ENCODE assay signal across 9 cellular contexts in genomic region chr10:93921338-93921737, GRCh38. TPM values are rescaled to one million over a fixed set of nuclear protein-coding genes. Genes with fewer than 3 reads are reported as not detected.
DNase-seq lines count a peak whose midpoint lies in the region; ATAC-seq, FAIRE-seq and TF ChIP-seq lines count a peak whose summit lies in the region.
"Had no signal": no experiment of that assay in that cellular context is flagged by ENCODE, and none has a peak within 500 bp of the region (broad histone marks: within the 10 kb centered on the region; RNA-seq: fewer than 3 reads in every experiment).

No MANE protein-coding gene starts in this region.

- H4K20me1 ChIP-seq in H1 (replicated peaks in 1 of 2; ENCODE audit: control insufficient read depth in 1 of 2, insufficient read depth in 2 of 2, low read length in 2 of 2) = no peaks in the 10 kb centered on the region
- H4K20me1 ChIP-seq: BLaER1 had no signal

- DNase-seq in NCI-H82 (lab: John Stamatoyannopoulos, UW) (peak; percentile 40), NCI-H82 treated with DMSO at 0.1 percent for 48 hours (lab: John Stamatoyannopoulos, UW; ENCODE audit: unreplicated experiment) (no peak), RPMI8226 (peak; percentile 3), H1 (ENCODE audit: low read depth in 1 of 2, low spot score in 2 of 2) (peak in 1 of 2 experiments; percentile 74), EL (no peak), GDM1 (lab: John Stamatoyannopoulos, UW) (no peak), left lung (no peak)
- peak; percentile 34 to 40 for DNase-seq in stimulated activated CD4-positive, alpha-beta T cell treated with anti-CD3 and anti-CD28 coated beads, Interleukin-2, amount 100 ng/mL, for 24 hours

- H3K56ac ChIP-seq in H1 (replicated peaks; ENCODE audit: insufficient read length, low read depth, low read length) = no peak overlapping the region

- no peaks in the 10 kb centered on the region for H3K79me2 ChIP-seq in H1 (ENCODE audit: control insufficient read depth in 1 of 2, insufficient read depth in 2 of 2, low read length in 2 of 2)

- H3K27me3 ChIP-seq in H1 (replicated peaks in 1 of 4; ENCODE audit: control insufficient read depth in 3 of 4, extremely low read depth in 1 of 4, insufficient read depth in 3 of 4, low read length in 3 of 4) = no peaks in the 10 kb centered on the region
- H3K27me3 ChIP-seq in left lung = no peaks in the 10 kb centered on the region
- H3K27me3 ChIP-seq: BLaER1 had no signal

- H3K14ac ChIP-seq in H1 (ENCODE audit: insufficient read length) = no peak overlapping the region

- intact Hi-C loops in left lung (cut with DNase I) = no loop called here

- H2BK15ac ChIP-seq in H1 (ENCODE audit: low read length) = no peak overlapping the region

- WGBS in H1 (ENCODE audit: extremely low coverage in 1 of 2, insufficient coverage in 1 of 2, insufficient read length in 1 of 2, insufficient replicate concordance in 2 of 2, low coverage in 1 of 2, low lambda C conversion rate in 2 of 2, missing lambda C conversion rate in 1 of 2), 2 experiments = 73% methylated on average over 7 of the region's 7 CpGs; no CpG with 5 or more reads in 1 of the 2 experiments

- no peak overlapping the region for H4K8ac ChIP-seq in H1 (ENCODE audit: extremely low read depth, insufficient read depth, low read length)

- no peak overlapping the region for H4K5ac ChIP-seq in H1 (ENCODE audit: insufficient read length, low read depth, low read length)

- FAIRE-seq in H1 (lab: Jason Lieb, UNC) = no peak

- H3K4me3 ChIP-seq in H1 (ENCODE audit: extremely low read depth in 1 of 4, insufficient read depth in 2 of 4, low read depth in 3 of 4, low read length in 4 of 4) = no peak overlapping the region
- no peak overlapping the region for H3K4me3 ChIP-seq in left lung
- H3K4me3 ChIP-seq: BLaER1 had no signal

- TF ChIP-seq POLR2A in H1 (IDR thresholded peaks at IDR 0.05; ENCODE audit: control extremely low read depth in 1 of 2, low read depth in 2 of 2, low read length in 2 of 2) = no peak

- H2BK12ac ChIP-seq in H1 (ENCODE audit: low read depth, low read length) = no peak overlapping the region

- H3K18ac ChIP-seq in H1 (ENCODE audit: extremely low read depth, low read length) = no peak overlapping the region

- no peak overlapping the region for H2AK5ac ChIP-seq in H1 (ENCODE audit: low read depth, low read length)

- no peak overlapping the region for H2BK5ac ChIP-seq in H1 (ENCODE audit: low read depth, low read length)

- no peaks in the 10 kb centered on the region for H3K23me2 ChIP-seq in H1 (ENCODE audit: low read depth, low read length)

- no peak overlapping the region for H4K91ac ChIP-seq in H1 (replicated peaks; ENCODE audit: insufficient read length, low read length)

- TF ChIP-seq EP300 in H1 (IDR thresholded peaks at IDR 0.05; ENCODE audit: borderline replicate concordance in 1 of 2, low read depth in 2 of 2, low read length in 2 of 2) = no peak

- H3K4ac ChIP-seq in H1 (replicated peaks; ENCODE audit: insufficient read length, low read depth, low read length) = no peak overlapping the region

- CTCF ChIA-PET in H1 (lab: Charles Lee; ENCODE audit: partially characterized antibody) = interaction anchor here (0.6 to 3.4 kb wide), 37 partner anchors 11 to 1513 kb away, joined by 3 to 25 read pairs (median 4); partner anchors contain the start of gene FRA10AC1

- H3K9me3 ChIP-seq in H1 (ENCODE audit: insufficient read depth in 2 of 2, low read depth in 1 of 2, low read length in 1 of 2) (no peaks in the 10 kb centered on the region), left lung (no peaks in the 10 kb centered on the region)
- H3K9me3 ChIP-seq: BLaER1 had no signal

- no peak overlapping the region for H2BK120ac ChIP-seq in H1 (replicated peaks; ENCODE audit: low read depth, low read length)

- H3K4me2 ChIP-seq in H1 (ENCODE audit: insufficient read depth in 1 of 2, low read depth in 2 of 2, low read length in 2 of 2) = no peak overlapping the region
- H3K4me2 ChIP-seq: BLaER1 had no signal

- peaks cover 0 to 2% (median 0%) of the 10 kb centered on the region in 4 experiments; a peak in 1 of 7 replicates for H3K4me1 ChIP-seq in H1 (replicated peaks in 1 of 4; ENCODE audit: control insufficient read depth in 3 of 4, insufficient read depth in 4 of 4, low read length in 3 of 4)
- no peaks in the 10 kb centered on the region for H3K4me1 ChIP-seq in left lung
- H3K4me1 ChIP-seq: BLaER1 had no signal

- H3K36me3 ChIP-seq in H1 (ENCODE audit: control insufficient read depth in 2 of 4, insufficient read depth in 4 of 4, low read length in 3 of 4) (no peaks in the 10 kb centered on the region), left lung (no peaks in the 10 kb centered on the region)
- H3K36me3 ChIP-seq: BLaER1 had no signal

- no peak for ATAC-seq in left lung

- no peaks in the 10 kb centered on the region for H3K79me1 ChIP-seq in H1 (ENCODE audit: low read depth, low read length)

- POLR2A ChIA-PET in H1 (lab: Charles Lee; ENCODE audit: partially characterized antibody) = interaction anchor here (1.2 kb wide), 1 partner anchor 100 kb away, joined by 3 read pairs; no protein-coding TSS in a partner anchor

- TF ChIP-seq CTCF in H1 (IDR thresholded peaks at IDR 0.05; ENCODE audit: control extremely low read depth in 1 of 3, insufficient read depth in 1 of 3, low read depth in 1 of 3, low read length in 3 of 3) (peak; percentile 57 to 64 (median 60)), left lung (IDR thresholded peaks at IDR 0.05) (peak in 1 of 2 donors; percentile 25)

- peak; percentile 74 to 79 for TF ChIP-seq RAD21 in H1 (IDR thresholded peaks at IDR 0.05 in 1 of 2, conservative IDR thresholded peaks at IDR 0.05 in 1 of 2; ENCODE audit: low read depth in 2 of 2, low read length in 2 of 2)

- no peak overlapping the region for H3K27ac ChIP-seq in H1 (ENCODE audit: low read depth, low read length)
- no peak overlapping the region for H3K27ac ChIP-seq in left lung
- H3K27ac ChIP-seq: BLaER1 had no signal

- H3K23ac ChIP-seq in H1 (ENCODE audit: insufficient read length) = no peak overlapping the region

- H3K9ac ChIP-seq in H1 (replicated peaks in 1 of 4; ENCODE audit: extremely low read depth in 1 of 4, low read depth in 3 of 4, low read length in 3 of 4) = no peak overlapping the region
- H3K9ac ChIP-seq: BLaER1 had no signal

- H2BK20ac ChIP-seq in H1 (ENCODE audit: low read length) = no peak overlapping the region

- H2AFZ ChIP-seq in H1 (ENCODE audit: low read length) = no peak overlapping the region

TF ChIP-seq in H1, 55 proteins besides CTCF, POLR2A, EP300 and RAD21:
- TF ChIP-seq BRCA1 (IDR thresholded peaks at IDR 0.05; ENCODE audit: low read depth, low read length) = no peak
- TF ChIP-seq TBP (IDR thresholded peaks at IDR 0.05; ENCODE audit: low read depth, low read length) = no peak
- TF ChIP-seq RBBP5 (IDR thresholded peaks at IDR 0.05; ENCODE audit: borderline replicate concordance, low read depth, low read length) = no peak
- TF ChIP-seq CHD2 (IDR thresholded peaks at IDR 0.05; ENCODE audit: low read length) = no peak
- TF ChIP-seq RFX5 (IDR thresholded peaks at IDR 0.05; ENCODE audit: borderline replicate concordance, low read depth, low read length) = no peak
- no peak for TF ChIP-seq RNF2 (IDR thresholded peaks at IDR 0.05; ENCODE audit: borderline replicate concordance, low read depth, low read length, missing control alignments, poor library complexity, severe bottlenecking)
- no peak for TF ChIP-seq SP1 (IDR thresholded peaks at IDR 0.05; ENCODE audit: low read depth, low read length)
- TF ChIP-seq SRF (IDR thresholded peaks at IDR 0.05; ENCODE audit: low read depth, low read length) = no peak
- no peak for TF ChIP-seq TEAD4 (IDR thresholded peaks at IDR 0.05; ENCODE audit: low read depth, low read length)
- no peak for TF ChIP-seq PHF8 (conservative IDR thresholded peaks at IDR 0.05; ENCODE audit: low read depth, low read length)
- peak; percentile 38; the same call in 1 of the 2 replicates for TF ChIP-seq BACH1 (IDR thresholded peaks at IDR 0.05; ENCODE audit: low read length)
- TF ChIP-seq HDAC2 (IDR thresholded peaks at IDR 0.05; ENCODE audit: borderline replicate concordance in 1 of 2, low read depth in 2 of 2, low read length in 2 of 2) = peak in 1 of 2 experiments; percentile 67; a peak in 1 of 4 replicates
- no peak for TF ChIP-seq POU5F1 (IDR thresholded peaks at IDR 0.05; ENCODE audit: low read depth, low read length)
- TF ChIP-seq CBX8 (IDR thresholded peaks at IDR 0.05; ENCODE audit: borderline replicate concordance, low read depth, low read length) = no peak
- no peak for TF ChIP-seq USF2 (IDR thresholded peaks at IDR 0.05; ENCODE audit: low read length)
TF ChIP-seq in H1: peak in this region for 2.

RNA-seq across cellular contexts. Expression of gene SLC35G1, which starts 27.6 kb away (rescaled TPM):
- 6.2 and 6.9 TPM in 2 replicates for total RNA-seq in H1 (2021; fragmentation: NEBNext Ultra II Directional; extraction: Animal tissue kit (Norgen Biotek cat#: 25700))
- 3.9 and 6.4 TPM in 2 replicates for polyA plus RNA-seq in H1 (2011; rRNA removed)
- polyA plus RNA-seq in H1 (2011; cell fraction: cytosol; rRNA removed) = 5.4 TPM
- polyA plus RNA-seq in H1 (2011; cell fraction: nucleus; rRNA removed) = 6.0 TPM
- 3.2 to 4.8 TPM (median 4.3 TPM) in 4 replicates for polyA plus RNA-seq in H1 (2012, experiment 1 of 2)
- 0.72 TPM for polyA plus RNA-seq in H1 (2012, experiment 2 of 2)
- polyA plus RNA-seq in H1 (2013, experiment 1 of 2) = 6.5 TPM
- 6.5 TPM for polyA plus RNA-seq in H1 (2013, experiment 2 of 2)
- polyA minus RNA-seq in H1 (2011; rRNA and poly(A)+ RNA removed) = 8.5 and 11.0 TPM in 2 replicates
- 2.1 TPM for polyA minus RNA-seq in H1 (2011; cell fraction: cytosol; rRNA and poly(A)+ RNA removed)
- 15.0 TPM for polyA minus RNA-seq in H1 (2011; cell fraction: nucleus; rRNA and poly(A)+ RNA removed)
- total RNA-seq in left lung = 1 to 10 TPM; 3.7 to 5.7 TPM

Comparison
In these comparisons a context has a peak if more than half of its experiments do, and no peak if none do; other contexts are left out.
1. DNase-seq: peak in NCI-H82 (single experiment), RPMI8226 (single experiment) and stimulated activated CD4-positive, alpha-beta T cell treated with anti-CD3 and anti-CD28 coated beads, Interleukin-2, amount 100 ng/mL, for 24 hours (2 of 2); none in NCI-H82 treated with DMSO at 0.1 percent for 48 hours (single experiment), EL (single experiment), GDM1 (single experiment) and left lung (0 of 2).